ENCODE assay signal across 10 cellular contexts in the genomic region with DNA sequence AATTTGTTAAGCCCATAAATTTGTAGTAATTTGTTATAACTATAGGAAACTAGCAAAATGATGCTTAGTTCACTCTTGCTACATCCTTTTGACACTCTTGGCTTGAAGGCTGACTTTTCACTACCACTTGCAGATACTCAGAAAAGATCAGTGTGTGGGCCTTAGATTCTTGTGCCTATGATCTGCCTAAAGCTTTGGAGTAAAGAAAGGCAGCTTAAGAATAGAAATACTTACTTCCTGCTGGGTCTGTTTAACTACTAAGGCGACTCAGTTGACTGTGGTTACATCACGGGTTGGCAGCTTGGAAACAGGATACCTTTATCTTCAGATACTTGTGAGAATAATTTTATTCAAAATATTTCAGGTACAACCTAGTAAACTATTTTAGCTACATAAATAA.
"Had no signal": no experiment of that assay in that cellular context is flagged by ENCODE, and none has a peak within 500 bp of the region (broad histone marks: within the 10 kb centered on the region; RNA-seq: fewer than 3 reads in every experiment).

No MANE protein-coding gene starts in this region.

- H3K36me3 ChIP-seq: HAP-1 had no signal

- FAIRE-seq: HTR-8/SVneo, K562 had no signal

- H3K9me3 Mint-ChIP-seq: HFFc6 had no signal

- H3K4me3 Mint-ChIP-seq: HFFc6 had no signal

- H3K4me3 ChIP-seq: GM23248, HAP-1, K562 had no signal

- H3K27ac ChIP-seq: GM23248, KMS-11 had no signal

- H3K4me1 ChIP-seq: HAP-1 had no signal

- H2AFZ ChIP-seq: GM23248 had no signal

- H3K9ac ChIP-seq: GM23248, KMS-11 had no signal

- ATAC-seq: HCT116, K562 had no signal

- DNase-seq: GM23248, H7, HFFc6, IMR-90, Karpas-422 had no signal

- H3K9me3 ChIP-seq: HAP-1 had no signal

- H3K27ac Mint-ChIP-seq: HFFc6 had no signal

- H3K4me2 ChIP-seq: KMS-11 had no signal
